ENCODE assay signal across 1 cellular context in the genomic region with DNA sequence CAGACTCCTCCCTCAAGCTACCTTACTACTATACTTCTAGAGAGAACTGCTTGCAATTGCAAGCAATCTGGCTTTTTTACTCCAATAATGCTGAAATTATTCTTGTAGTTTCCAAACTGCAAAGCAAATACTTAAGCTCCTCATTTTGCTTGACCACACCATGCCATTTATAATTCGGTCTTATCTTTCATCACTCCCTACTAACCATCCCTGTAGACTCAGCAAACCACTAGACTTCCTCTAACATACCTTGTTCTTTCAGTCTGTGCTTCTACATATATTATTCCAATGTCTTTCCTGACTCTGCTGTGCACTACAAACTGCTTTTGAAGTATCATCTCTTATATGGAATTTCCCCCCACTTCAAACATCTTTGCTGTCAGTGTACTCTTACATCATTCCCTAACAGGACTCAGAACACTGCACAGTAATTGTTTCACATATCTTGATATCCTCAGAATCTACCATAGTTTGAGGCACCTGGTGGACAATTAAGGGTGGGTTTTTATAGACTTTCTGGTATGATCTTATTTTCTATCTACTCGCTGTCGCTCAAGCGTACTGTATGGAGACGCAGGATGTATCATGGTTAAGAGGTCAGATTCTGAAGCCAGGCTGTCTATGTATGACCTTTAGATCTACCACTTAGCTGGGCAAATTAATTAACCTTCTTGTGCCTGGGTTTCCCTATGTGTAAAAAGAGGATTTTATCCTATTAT.
TF ChIP-seq lines count a peak whose summit lies in the region.

No MANE protein-coding gene starts in this region.

TF ChIP-seq in IMR-90, 13 proteins besides CTCF, POLR2A, EP300 and RAD21:
- no peak for TF ChIP-seq MAZ (IDR thresholded peaks at IDR 0.05; ENCODE audit: borderline replicate concordance, low read depth, low read length)
- no peak for TF ChIP-seq NFE2L2 (IDR thresholded peaks at IDR 0.05; ENCODE audit: low read depth, low read length)
- no peak for TF ChIP-seq RCOR1 (IDR thresholded peaks at IDR 0.05; ENCODE audit: insufficient replicate concordance, low read length)
- TF ChIP-seq, protein P1, sequence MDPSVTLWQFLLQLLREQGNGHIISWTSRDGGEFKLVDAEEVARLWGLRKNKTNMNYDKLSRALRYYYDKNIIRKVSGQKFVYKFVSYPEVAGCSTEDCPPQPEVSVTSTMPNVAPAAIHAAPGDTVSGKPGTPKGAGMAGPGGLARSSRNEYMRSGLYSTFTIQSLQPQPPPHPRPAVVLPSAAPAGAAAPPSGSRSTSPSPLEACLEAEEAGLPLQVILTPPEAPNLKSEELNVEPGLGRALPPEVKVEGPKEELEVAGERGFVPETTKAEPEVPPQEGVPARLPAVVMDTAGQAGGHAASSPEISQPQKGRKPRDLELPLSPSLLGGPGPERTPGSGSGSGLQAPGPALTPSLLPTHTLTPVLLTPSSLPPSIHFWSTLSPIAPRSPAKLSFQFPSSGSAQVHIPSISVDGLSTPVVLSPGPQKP (IDR thresholded peaks at IDR 0.05; ENCODE audit: borderline replicate concordance, low read depth, low read length): no peak
- no peak for TF ChIP-seq RFX5 (IDR thresholded peaks at IDR 0.05; ENCODE audit: low read depth, low read length)
- TF ChIP-seq, protein P2, sequence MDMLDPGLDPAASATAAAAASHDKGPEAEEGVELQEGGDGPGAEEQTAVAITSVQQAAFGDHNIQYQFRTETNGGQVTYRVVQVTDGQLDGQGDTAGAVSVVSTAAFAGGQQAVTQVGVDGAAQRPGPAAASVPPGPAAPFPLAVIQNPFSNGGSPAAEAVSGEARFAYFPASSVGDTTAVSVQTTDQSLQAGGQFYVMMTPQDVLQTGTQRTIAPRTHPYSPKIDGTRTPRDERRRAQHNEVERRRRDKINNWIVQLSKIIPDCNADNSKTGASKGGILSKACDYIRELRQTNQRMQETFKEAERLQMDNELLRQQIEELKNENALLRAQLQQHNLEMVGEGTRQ (IDR thresholded peaks at IDR 0.05; ENCODE audit: low read depth, low read length): no peak
- TF ChIP-seq CEBPB (IDR thresholded peaks at IDR 0.05; ENCODE audit: low read depth, low read length): no peak
- TF ChIP-seq MXI1 (IDR thresholded peaks at IDR 0.05; ENCODE audit: borderline replicate concordance, low read depth, low read length): no peak
- no peak for TF ChIP-seq MAFK (IDR thresholded peaks at IDR 0.05; ENCODE audit: low read depth, low read length)
- TF ChIP-seq FOS (IDR thresholded peaks at IDR 0.05; ENCODE audit: low read depth, low read length): no peak
- no peak for TF ChIP-seq SMC3 (IDR thresholded peaks at IDR 0.05; ENCODE audit: low read depth, low read length)
- TF ChIP-seq CHD1 (IDR thresholded peaks at IDR 0.05; ENCODE audit: low read depth, low read length): no peak
